In genomic region chr20:42118001-42118400, GRCh38 we compare ENCODE assay signal across 28 cellular contexts.
"Had no signal": no experiment of that assay in that cellular context is flagged by ENCODE, and none has a peak within 500 bp of the region (broad histone marks: within the 10 kb centered on the region; RNA-seq: fewer than 3 reads in every experiment).

No MANE protein-coding gene starts in this region.

- H3K4me2 ChIP-seq: smooth muscle cell had no signal

- H3K27ac ChIP-seq: ovary, parathyroid adenoma, psoas muscle, skin epidermis, spleen, suprapubic skin, testis, tibial artery, transverse colon, upper lobe of right lung, uterus had no signal

- H2AFZ ChIP-seq: parathyroid adenoma had no signal

- H3K4me3 ChIP-seq: ovary, psoas muscle, skin epidermis, smooth muscle cell, spleen, suprapubic skin, testis, tibial artery, transverse colon, upper lobe of right lung, uterus had no signal

- H3K9me3 ChIP-seq: ovary, psoas muscle, spleen, suprapubic skin, testis, tibial artery, transverse colon, upper lobe of right lung, uterus had no signal

- H3K27me3 ChIP-seq: ovary, spleen, suprapubic skin, testis, tibial artery, transverse colon, upper lobe of right lung, uterus had no signal

- H3K9ac ChIP-seq: parathyroid adenoma had no signal

- ATAC-seq: naive thymus-derived CD4-positive, alpha-beta T cell; natural killer cell; psoas muscle; right cardiac atrium; sciatic nerve; stimulated activated memory B cell treated with anti-CD40 and anti-IgM and Interleukin-4, amounts not matched to agents 10 μg/mL and 1 μg/mL and 100 μg/mL, for 72 hours; stimulated activated naive CD8-positive, alpha-beta T cell treated with anti-CD3 and anti-CD28 coated beads, Interleukin-15, amount 100 ng/mL, for 72 hours; stimulated activated naive CD8-positive, alpha-beta T cell treated with anti-CD3 and anti-CD28 coated beads, Interleukin-15, Interleukin-2, amounts not matched to agents 100 U/mL and 50 U/mL, for 24 hours; upper lobe of right lung had no signal

- H3K36me3 ChIP-seq: ovary, spleen, suprapubic skin, tibial artery, transverse colon, upper lobe of right lung, uterus had no signal

- H3K79me2 ChIP-seq: parathyroid adenoma had no signal

- DNase-seq: naive thymus-derived CD4-positive, alpha-beta T cell; natural killer cell; occipital lobe; ovary; posterior cingulate gyrus; psoas muscle; right cardiac atrium; stimulated activated CD4-positive, alpha-beta T cell treated with anti-CD3 and anti-CD28 coated beads, Interleukin-12 subunit alpha, Interleukin-12 subunit beta, amount 100 ng/mL, for 4 hours; stimulated activated CD4-positive, alpha-beta T cell treated with anti-CD3 and anti-CD28 coated beads, Interleukin-1b, Interleukin-23, amount 100 ng/mL, for 48 hours; stimulated activated CD4-positive, alpha-beta T cell treated with anti-CD3 and anti-CD28 coated beads, Interleukin-4, amount 100 ng/mL, for 1 hour; stimulated activated CD4-positive, alpha-beta T cell treated with anti-CD3 and anti-CD28 coated beads, Interleukin-4, amount 100 ng/mL, for 4 hours; stimulated activated CD8-positive, alpha-beta memory T cell treated with anti-CD3 and anti-CD28 coated beads, Interleukin-4, amount 100 ng/mL, for 48 hours; stimulated activated naive CD4-positive, alpha-beta T cell; stimulated activated naive CD8-positive, alpha-beta T cell treated with anti-CD3 and anti-CD28 coated beads, Interleukin-15, amount 100 ng/mL, for 72 hours; stimulated activated naive CD8-positive, alpha-beta T cell treated with anti-CD3 and anti-CD28 coated beads, Interleukin-15, Interleukin-2, amounts not matched to agents 100 U/mL and 50 U/mL, for 24 hours; substantia nigra; testis; transverse colon; upper lobe of right lung; uterus had no signal

- H3K4me1 ChIP-seq: parathyroid adenoma, psoas muscle, spleen, suprapubic skin, testis, tibial artery, transverse colon, upper lobe of right lung, uterus had no signal
